Comparison of ENCODE assay signal across 8 cellular contexts in the genomic region with DNA sequence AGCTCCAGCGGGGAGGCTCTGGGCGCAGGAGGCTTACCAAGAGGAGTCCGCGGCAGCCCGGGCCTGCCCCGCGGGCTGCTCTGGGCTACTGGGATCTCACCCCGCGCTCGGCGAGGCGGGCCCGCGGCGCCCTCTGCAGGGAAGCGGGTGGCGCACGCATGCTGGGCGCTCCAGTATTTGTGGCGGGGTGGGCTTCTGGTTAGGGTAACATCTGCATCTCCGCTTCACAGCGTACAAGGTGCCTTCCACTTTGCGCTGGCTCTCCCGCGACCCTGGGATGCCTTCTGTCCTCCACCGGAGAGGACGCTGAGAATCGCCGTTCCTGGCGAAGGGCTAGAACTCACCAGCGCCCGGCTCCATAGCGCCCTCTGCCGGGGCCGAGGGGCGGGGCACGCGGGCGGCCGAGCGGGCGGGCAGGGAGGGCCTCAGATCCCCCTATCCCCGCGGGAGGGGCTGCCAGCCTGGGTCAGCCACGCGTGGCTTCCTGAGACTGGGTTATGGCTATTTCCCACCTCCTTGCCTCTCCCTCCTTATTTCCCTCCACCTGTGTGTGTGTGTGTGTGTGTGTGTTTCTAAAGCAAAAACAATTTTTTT. TPM values are rescaled to one million over a fixed set of nuclear protein-coding genes. Genes with fewer than 3 reads are reported as not detected.
DNase-seq lines count a peak whose midpoint lies in the region; ATAC-seq and TF ChIP-seq lines count a peak whose summit lies in the region.

No MANE protein-coding gene starts in this region.

- CTCF ChIA-PET in GM10248 (lab: Yijun Ruan, JAX), result interaction anchor here (0.5 to 9.4 kb wide), 55 partner anchors 10 to 493 kb away, joined by 3 to 78 read pairs (median 4); a partner anchor contains a TSS

- intact Hi-C loops in left cardiac atrium (cut with DNase I), result no loop called here

- peak overlapping the region; percentile 92 for H3K4me3 Mint-ChIP-seq in activated naive CD8-positive, alpha-beta T cell treated with anti-CD3 and anti-CD28 coated beads, Interleukin-2, amount 10 ng/mL, durations not matched to agents 7 days and 5 days
- peak overlapping the region; percentile 79 for H3K4me3 Mint-ChIP-seq in progenitor cell of endocrine pancreas (ENCODE audit: low read depth)

- H3K27me3 Mint-ChIP-seq in activated naive CD8-positive, alpha-beta T cell treated with anti-CD3 and anti-CD28 coated beads, Interleukin-2, amount 10 ng/mL, durations not matched to agents 7 days and 5 days, result peaks cover under 1% of the 10 kb centered on the region
- H3K27me3 Mint-ChIP-seq in progenitor cell of endocrine pancreas, result no peaks in the 10 kb centered on the region

- peak; percentile 82 for TF ChIP-seq CTCF in GM10248 (IDR thresholded peaks at IDR 0.05; ENCODE audit: control extremely low read depth, extremely low read depth, low read depth, missing control alignments)
- TF ChIP-seq CTCF in progenitor cell of endocrine pancreas (IDR thresholded peaks at IDR 0.05; ENCODE audit: unreplicated experiment), result peak; percentile 98

- peaks cover 11% of the 10 kb centered on the region for H3K4me1 Mint-ChIP-seq in activated naive CD8-positive, alpha-beta T cell treated with anti-CD3 and anti-CD28 coated beads, Interleukin-2, amount 10 ng/mL, durations not matched to agents 7 days and 5 days
- peaks cover 16% of the 10 kb centered on the region for H3K4me1 Mint-ChIP-seq in progenitor cell of endocrine pancreas (ENCODE audit: low read depth)

- POLR2A ChIA-PET in GM10248 (lab: Yijun Ruan, JAX), result no interaction called here
- POLR2A ChIA-PET in activated naive CD8-positive, alpha-beta T cell treated with anti-CD3 and anti-CD28 coated beads, Interleukin-2, amount 10 ng/mL, durations not matched to agents 7 days and 5 days (lab: Charles Lee), result interaction anchor here (0.8 to 1.0 kb wide), 6 partner anchors 46 to 186 kb away, joined by 3 to 6 read pairs (median 3); a partner anchor contains a TSS

- H3K27ac Mint-ChIP-seq in activated naive CD8-positive, alpha-beta T cell treated with anti-CD3 and anti-CD28 coated beads, Interleukin-2, amount 10 ng/mL, durations not matched to agents 7 days and 5 days, result peak overlapping the region; percentile 90
- H3K27ac Mint-ChIP-seq in progenitor cell of endocrine pancreas, result peak overlapping the region; percentile 91

- H3K9me3 Mint-ChIP-seq in activated naive CD8-positive, alpha-beta T cell treated with anti-CD3 and anti-CD28 coated beads, Interleukin-2, amount 10 ng/mL, durations not matched to agents 7 days and 5 days, result no peaks in the 10 kb centered on the region
- H3K9me3 Mint-ChIP-seq in progenitor cell of endocrine pancreas (ENCODE audit: low read depth), result no peaks in the 10 kb centered on the region

- ATAC-seq in HG02588 (IDR thresholded peaks at IDR 0.05; ENCODE audit: unreplicated experiment) (peak; percentile 97), left cardiac atrium (peak; percentile 96 to 97)
- peak; percentile 97 for ATAC-seq in activated naive CD8-positive, alpha-beta T cell treated with anti-CD3 and anti-CD28 coated beads, Interleukin-2, amount 10 ng/mL, durations not matched to agents 7 days and 5 days (ENCODE audit: low read depth)

- no peaks in the 10 kb centered on the region for H3K36me3 Mint-ChIP-seq in activated naive CD8-positive, alpha-beta T cell treated with anti-CD3 and anti-CD28 coated beads, Interleukin-2, amount 10 ng/mL, durations not matched to agents 7 days and 5 days
- H3K36me3 Mint-ChIP-seq in progenitor cell of endocrine pancreas (ENCODE audit: insufficient read depth), result peaks cover 2% of the 10 kb centered on the region

- DNase-seq in GM10248 (ENCODE audit: extremely low spot score), result peak; percentile 88
- peak; percentile 87 for DNase-seq in NAMALWA (ENCODE audit: low spot score)
- peak; percentile 78 for DNase-seq in SKM-1 (lab: John Stamatoyannopoulos, UW; ENCODE audit: unreplicated experiment)
- peak; percentile 96 for DNase-seq in activated naive CD8-positive, alpha-beta T cell treated with anti-CD3 and anti-CD28 coated beads, Interleukin-2, amount 10 ng/mL, durations not matched to agents 7 days and 5 days
- DNase-seq in left cardiac atrium, result peak; percentile 82
- peak; percentile 85 for DNase-seq in progenitor cell of endocrine pancreas (ENCODE audit: low spot score, unreplicated experiment)
- peak; percentile 70 for DNase-seq in ureter (ENCODE audit: low spot score)

RNA-seq across cellular contexts. Expression of a gene that starts 46.6 kb away (rescaled TPM):
- 10 to 100 TPM; 17.0 to 17.3 TPM for total RNA-seq in activated naive CD8-positive, alpha-beta T cell treated with anti-CD3 and anti-CD28 coated beads, Interleukin-2, amount 10 ng/mL, durations not matched to agents 7 days and 5 days
- total RNA-seq in left cardiac atrium, result 10 to 100 TPM in 1 of 2 donors, 1 to 10 TPM in 1; 8.0 to 11.4 TPM
- 10.1 and 10.8 TPM in 2 replicates for total RNA-seq in progenitor cell of endocrine pancreas
- 16.5 TPM for total RNA-seq in ureter

Comparison
In these comparisons a context has a peak if more than half of its experiments do, and no peak if none do; other contexts are left out.
1. Peak in every context shown above with its lines: DNase-seq and ATAC-seq.